In the genomic region with DNA sequence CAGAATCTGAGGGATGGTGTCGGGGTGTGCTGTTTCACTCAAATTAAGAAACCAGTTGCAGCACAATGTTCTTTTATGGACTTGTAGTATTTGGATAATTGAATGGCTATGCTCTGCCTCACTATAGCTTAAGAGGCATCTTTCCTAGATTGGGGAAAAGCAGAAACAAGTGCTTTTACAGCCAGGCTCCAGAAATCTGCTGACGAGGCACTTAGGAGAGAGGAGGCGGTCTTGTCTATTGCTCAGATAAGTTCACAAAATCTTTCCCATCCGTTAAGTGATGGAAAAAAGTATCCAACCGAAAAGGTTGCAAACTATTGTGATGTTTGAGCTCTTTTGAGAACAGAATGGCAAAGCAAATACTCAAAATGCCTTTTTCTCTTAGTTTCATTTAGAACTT, we compare ENCODE assay signal across 21 cellular contexts.
DNase-seq lines count a peak whose midpoint lies in the region; ATAC-seq, FAIRE-seq and TF ChIP-seq lines count a peak whose summit lies in the region.
"Had no signal": no experiment of that assay in that cellular context is flagged by ENCODE, and none has a peak within 500 bp of the region (broad histone marks: within the 10 kb centered on the region; RNA-seq: fewer than 3 reads in every experiment).

No MANE protein-coding gene starts in this region.

- TF ChIP-seq RAD21 in A549 (conservative IDR thresholded peaks at IDR 0.05 in 1 of 2, IDR thresholded peaks at IDR 0.05 in 1 of 2): no peak
- no peak for TF ChIP-seq RAD21 in K562 (CRISPR knock-in tag; conservative IDR thresholded peaks at IDR 0.05 in 1 of 2, IDR thresholded peaks at IDR 0.05 in 1 of 2)

- H3K9me3 ChIP-seq in A549: no peaks in the 10 kb centered on the region
- no peaks in the 10 kb centered on the region for H3K9me3 ChIP-seq in K562 (replicated peaks; ENCODE audit: control insufficient read depth, insufficient read depth, low read depth, low read length)
- H3K9me3 ChIP-seq in hepatocyte (ENCODE audit: low read depth): no peaks in the 10 kb centered on the region
- H3K9me3 ChIP-seq in psoas muscle: no peaks in the 10 kb centered on the region

- no peak overlapping the region for H3K4me3 ChIP-seq in A549
- H3K4me3 ChIP-seq in K562: no peak overlapping the region
- H3K4me3 ChIP-seq in hepatocyte: no peak overlapping the region
- no peak overlapping the region for H3K4me3 ChIP-seq in psoas muscle
- H3K4me3 ChIP-seq: GM12878, GM23248 had no signal

- H3K79me2 ChIP-seq in K562 (ENCODE audit: control insufficient read depth, insufficient read depth, low read length) (no peaks in the 10 kb centered on the region), hepatocyte (no peaks in the 10 kb centered on the region)

- H4K20me1 ChIP-seq in K562 (replicated peaks; ENCODE audit: control insufficient read depth, insufficient read depth, low read length) (no peaks in the 10 kb centered on the region), hepatocyte (ENCODE audit: insufficient read depth, poor library complexity, severe bottlenecking) (no peaks in the 10 kb centered on the region)

- FAIRE-seq in A549 (lab: Jason Lieb, UNC) (no peak), K562 (lab: Jason Lieb, UNC) (no peak)
- FAIRE-seq: A204.1, GM12878 had no signal

- H2AFZ ChIP-seq in K562 (ENCODE audit: low read depth, low read length): no peak overlapping the region
- H2AFZ ChIP-seq in hepatocyte: no peak overlapping the region
- H2AFZ ChIP-seq: GM23248 had no signal

- ATAC-seq in A549 (no peak), K562 (no peak), GM19328 (IDR thresholded peaks at IDR 0.05; ENCODE audit: unreplicated experiment) (no peak), psoas muscle (no peak)
- ATAC-seq: GM12878, HCT116 had no signal

- no peak for TF ChIP-seq EP300 in A549 (IDR thresholded peaks at IDR 0.05)
- no peak for TF ChIP-seq EP300 in K562 (IDR thresholded peaks at IDR 0.05; ENCODE audit: low read length)

- no peak overlapping the region for H3K4me2 ChIP-seq in A549
- H3K4me2 ChIP-seq in K562 (ENCODE audit: insufficient read depth, low read length): no peak overlapping the region
- peak overlapping the region; percentile 60 for H3K4me2 ChIP-seq in hepatocyte

- POLR2A ChIA-PET in A549 (lab: Yijun Ruan, JAX) (no interaction called here), K562 (lab: Yijun Ruan, JAX) (interaction anchor here (0.6 kb wide), 2 partner anchors 83 to 304 kb away, joined by 3 read pairs; no protein-coding TSS in a partner anchor)

- H3K27me3 ChIP-seq in K562 (ENCODE audit: control insufficient read depth in 2 of 2, insufficient read depth in 2 of 2, low read length in 2 of 2) (no peaks in the 10 kb centered on the region), hepatocyte (no peaks in the 10 kb centered on the region), psoas muscle (ENCODE audit: insufficient read depth in 3 of 3, low read length in 2 of 3) (no peaks in the 10 kb centered on the region)

- intact Hi-C loops in K562 (cut with micrococcal nuclease) (no loop called here), psoas muscle (cut with DNase I) (no loop called here)

- no peaks in the 10 kb centered on the region for H3K9me1 ChIP-seq in K562 (ENCODE audit: control insufficient read depth, insufficient read depth, low read length)

- DNase-seq in A549 (ENCODE audit: low read depth in 1 of 2, low spot score in 1 of 2) (no peak), DMS79 (lab: John Stamatoyannopoulos, UW) (peak; percentile 37), K562 (ENCODE audit: extremely low read depth in 1 of 4, low spot score in 3 of 4) (no peak), hepatocyte (ENCODE audit: low spot score) (no peak), dedifferentiated amniotic fluid mesenchymal stem cell (ENCODE audit: extremely low spot score) (no peak), psoas muscle (no peak)
- DNase-seq: AML-193; CD4-positive, alpha-beta T cell; DMS153; DND-41; EL; GM23248; H7; HFFc6; KG1 had no signal

- TF ChIP-seq POLR2A in A549 (IDR thresholded peaks at IDR 0.05; ENCODE audit: low read length) (no peak), K562 (conservative IDR thresholded peaks at IDR 0.05) (no peak)

- no peak for TF ChIP-seq CTCF in A549 (IDR thresholded peaks at IDR 0.05)
- TF ChIP-seq CTCF in K562 (IDR thresholded peaks at IDR 0.05 in 2 of 3, conservative IDR thresholded peaks at IDR 0.05 in 1 of 3; ENCODE audit: insufficient read depth in 2 of 3, low read depth in 1 of 3, low read length in 3 of 3): no peak
- no peak for TF ChIP-seq CTCF in hepatocyte (IDR thresholded peaks at IDR 0.05; ENCODE audit: poor library complexity)
- no peak for TF ChIP-seq CTCF in psoas muscle (IDR thresholded peaks at IDR 0.05)

- no TSS peak for BruUV-seq in K562 (replicated peaks; lab: Mats Ljungman, UMichigan)

- no peak overlapping the region for H3K9ac ChIP-seq in K562 (ENCODE audit: insufficient read depth in 1 of 2, low read depth in 2 of 2, low read length in 2 of 2)
- H3K9ac ChIP-seq: GM23248 had no signal

- CTCF ChIA-PET in A549 (lab: Yijun Ruan, JAX): interaction anchor here (1.1 kb wide), 1 partner anchor 23 kb away, joined by 4 read pairs; no protein-coding TSS in a partner anchor
- CTCF ChIA-PET in K562 (lab: Yijun Ruan, JAX; ENCODE audit: low intra/inter-chr PET ratio): no interaction called here

- in situ Hi-C loops in K562 (cut with MboI): no loop called here

- no peaks in the 10 kb centered on the region for H3K4me1 ChIP-seq in A549
- H3K4me1 ChIP-seq in K562 (replicated peaks in 1 of 2; ENCODE audit: control insufficient read depth in 2 of 2, insufficient read depth in 2 of 2, low read length in 2 of 2): no peaks in the 10 kb centered on the region
- no peaks in the 10 kb centered on the region for H3K4me1 ChIP-seq in hepatocyte (ENCODE audit: insufficient read depth)
- no peaks in the 10 kb centered on the region for H3K4me1 ChIP-seq in psoas muscle

- no peaks in the 10 kb centered on the region for H3K36me3 ChIP-seq in K562 (ENCODE audit: control insufficient read depth, insufficient read depth, low read length)
- H3K36me3 ChIP-seq in hepatocyte (replicated peaks; ENCODE audit: insufficient read depth, low read depth): no peaks in the 10 kb centered on the region
- H3K36me3 ChIP-seq in psoas muscle (ENCODE audit: insufficient read depth in 1 of 2, low read depth in 1 of 2): no peaks in the 10 kb centered on the region

- 55% methylated on average over 5 of the region's 5 CpGs for WGBS in A549 (ENCODE audit: missing lambda C conversion rate)
- under 1% methylated on average over 5 of the region's 5 CpGs for WGBS in K562 (ENCODE audit: insufficient coverage, low coverage, missing lambda C conversion rate)
- 42% methylated on average over 5 of the region's 5 CpGs for WGBS in hepatocyte (ENCODE audit: low lambda C conversion rate, missing lambda C conversion rate)
- WGBS in psoas muscle, 3 donors: 75 to 77% (median 75%) methylated on average over 5 of the region's 5 CpGs

- H3K9me2 ChIP-seq in hepatocyte (replicated peaks; ENCODE audit: insufficient read depth): no peaks in the 10 kb centered on the region

- H3K27ac ChIP-seq in A549: no peak overlapping the region
- no peak overlapping the region for H3K27ac ChIP-seq in K562 (ENCODE audit: extremely low read depth, low read depth, low read length)
- H3K27ac ChIP-seq in hepatocyte: no peak overlapping the region
- H3K27ac ChIP-seq in psoas muscle: no peak overlapping the region
- H3K27ac ChIP-seq: C4-2B, GM23248, HL-60 had no signal

TF ChIP-seq in A549, 52 proteins besides CTCF, POLR2A, EP300 and RAD21:
- TF ChIP-seq SREBF2 (IDR thresholded peaks at IDR 0.05) (no peak), MAFK (IDR thresholded peaks at IDR 0.05; ENCODE audit: partially characterized antibody) (peak; percentile 96)

TF ChIP-seq in K562, 482 proteins besides CTCF, POLR2A, EP300 and RAD21:
- TF ChIP-seq MAFF (IDR thresholded peaks at IDR 0.05; ENCODE audit: low read length): peak; percentile 71
- TF ChIP-seq MAFG (tag; conservative IDR thresholded peaks at IDR 0.05): peak; percentile 74
- no peak for TF ChIP-seq HDAC2 (IDR thresholded peaks at IDR 0.05)
- peak; percentile 62 for TF ChIP-seq ZNF316 (IDR thresholded peaks at IDR 0.05)
- TF ChIP-seq, protein P1, sequence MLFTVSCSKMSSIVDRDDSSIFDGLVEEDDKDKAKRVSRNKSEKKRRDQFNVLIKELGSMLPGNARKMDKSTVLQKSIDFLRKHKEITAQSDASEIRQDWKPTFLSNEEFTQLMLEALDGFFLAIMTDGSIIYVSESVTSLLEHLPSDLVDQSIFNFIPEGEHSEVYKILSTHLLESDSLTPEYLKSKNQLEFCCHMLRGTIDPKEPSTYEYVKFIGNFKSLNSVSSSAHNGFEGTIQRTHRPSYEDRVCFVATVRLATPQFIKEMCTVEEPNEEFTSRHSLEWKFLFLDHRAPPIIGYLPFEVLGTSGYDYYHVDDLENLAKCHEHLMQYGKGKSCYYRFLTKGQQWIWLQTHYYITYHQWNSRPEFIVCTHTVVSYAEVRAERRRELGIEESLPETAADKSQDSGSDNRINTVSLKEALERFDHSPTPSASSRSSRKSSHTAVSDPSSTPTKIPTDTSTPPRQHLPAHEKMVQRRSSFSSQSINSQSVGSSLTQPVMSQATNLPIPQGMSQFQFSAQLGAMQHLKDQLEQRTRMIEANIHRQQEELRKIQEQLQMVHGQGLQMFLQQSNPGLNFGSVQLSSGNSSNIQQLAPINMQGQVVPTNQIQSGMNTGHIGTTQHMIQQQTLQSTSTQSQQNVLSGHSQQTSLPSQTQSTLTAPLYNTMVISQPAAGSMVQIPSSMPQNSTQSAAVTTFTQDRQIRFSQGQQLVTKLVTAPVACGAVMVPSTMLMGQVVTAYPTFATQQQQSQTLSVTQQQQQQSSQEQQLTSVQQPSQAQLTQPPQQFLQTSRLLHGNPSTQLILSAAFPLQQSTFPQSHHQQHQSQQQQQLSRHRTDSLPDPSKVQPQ (CRISPR knock-in tag; IDR thresholded peaks at IDR 0.05; ENCODE audit: borderline replicate concordance): no peak
- TF ChIP-seq, protein P2, sequence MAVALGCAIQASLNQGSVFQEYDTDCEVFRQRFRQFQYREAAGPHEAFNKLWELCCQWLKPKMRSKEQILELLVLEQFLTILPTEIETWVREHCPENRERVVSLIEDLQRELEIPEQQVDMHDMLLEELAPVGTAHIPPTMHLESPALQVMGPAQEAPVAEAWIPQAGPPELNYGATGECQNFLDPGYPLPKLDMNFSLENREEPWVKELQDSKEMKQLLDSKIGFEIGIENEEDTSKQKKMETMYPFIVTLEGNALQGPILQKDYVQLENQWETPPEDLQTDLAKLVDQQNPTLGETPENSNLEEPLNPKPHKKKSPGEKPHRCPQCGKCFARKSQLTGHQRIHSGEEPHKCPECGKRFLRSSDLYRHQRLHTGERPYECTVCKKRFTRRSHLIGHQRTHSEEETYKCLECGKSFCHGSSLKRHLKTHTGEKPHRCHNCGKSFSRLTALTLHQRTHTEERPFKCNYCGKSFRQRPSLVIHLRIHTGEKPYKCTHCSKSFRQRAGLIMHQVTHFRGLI (CRISPR knock-in tag; IDR thresholded peaks at IDR 0.05): no peak
- no peak for TF ChIP-seq ZNF699 (CRISPR knock-in tag; IDR thresholded peaks at IDR 0.05; ENCODE audit: insufficient replicate concordance)
- TF ChIP-seq MAFK (IDR thresholded peaks at IDR 0.05; ENCODE audit: low read length): peak; percentile 87
- no peak for TF ChIP-seq HNRNPUL1 (IDR thresholded peaks at IDR 0.05; ENCODE audit: low read length)
- TF ChIP-seq CHCHD3 (CRISPR knock-in tag; IDR thresholded peaks at IDR 0.05): no peak
- TF ChIP-seq C11orf30 (IDR thresholded peaks at IDR 0.05; ENCODE audit: low read depth): peak; percentile 43; the same call in 1 of the 2 replicates
- no peak for TF ChIP-seq HLTF (IDR thresholded peaks at IDR 0.05)
